11 cellular contexts compared by ENCODE assay signal in genomic region chr4:139902328-139903217, GRCh38.
DNase-seq lines count a peak whose midpoint lies in the region; ATAC-seq, FAIRE-seq and TF ChIP-seq lines count a peak whose summit lies in the region.
"Had no signal": no experiment of that assay in that cellular context is flagged by ENCODE, and none has a peak within 500 bp of the region (broad histone marks: within the 10 kb centered on the region; RNA-seq: fewer than 3 reads in every experiment).

No MANE protein-coding gene starts in this region.

- ATAC-seq in HG02571 (IDR thresholded peaks at IDR 0.05; ENCODE audit: unreplicated experiment): no peak
- no peak for ATAC-seq in HG02973 (IDR thresholded peaks at IDR 0.05; ENCODE audit: unreplicated experiment)
- ATAC-seq: stimulated activated naive B cell treated with anti-CD40 and anti-IgM and Interleukin-4, amounts not matched to agents 10 μg/mL and 1 μg/mL and 100 μg/mL, for 72 hours had no signal

- H3K4me3 ChIP-seq in skin epidermis: peak overlapping the region in 4 of 7 experiments; percentile 7 to 18 (median 14)

- H3K27me3 ChIP-seq in layer of hippocampus (ENCODE audit: control insufficient read depth, insufficient read depth, low read length): no peaks in the 10 kb centered on the region

- TF ChIP-seq POLR2A in H54 (IDR thresholded peaks at IDR 0.05; ENCODE audit: low read depth, low read length): no peak

- no peak for FAIRE-seq in H54 (lab: Jason Lieb, UNC)

- H3K27ac ChIP-seq in layer of hippocampus (ENCODE audit: low read depth, low read length): peak overlapping the region; percentile 16
- peak overlapping the region in 15 of 21 experiments; percentile 2 to 72 (median 46) for H3K27ac ChIP-seq in skin epidermis
- H3K27ac ChIP-seq: HL-60 had no signal

- DNase-seq in H54 (ENCODE audit: insufficient read length, low spot score): peak; percentile 3
- DNase-seq in amniotic epithelial cell (ENCODE audit: low read depth): peak; percentile 54
- no peak for DNase-seq in stimulated activated CD8-positive, alpha-beta memory T cell treated with anti-CD3 and anti-CD28 coated beads, Interleukin-4, amount 100 ng/mL, for 48 hours
- DNase-seq in SIG-M5 (lab: John Stamatoyannopoulos, UW): no peak
- DNase-seq: NCI-H226; stimulated activated naive B cell treated with anti-CD40 and anti-IgM and Interleukin-4, amounts not matched to agents 10 μg/mL and 1 μg/mL and 100 μg/mL, for 72 hours had no signal

Comparison
In these comparisons a context has a peak if more than half of its experiments do, and no peak if none do; other contexts are left out.
1. DNase-seq: peak in H54 (single experiment) and amniotic epithelial cell (single experiment); none in stimulated activated CD8-positive, alpha-beta memory T cell treated with anti-CD3 and anti-CD28 coated beads, Interleukin-4, amount 100 ng/mL, for 48 hours (single experiment) and SIG-M5 (single experiment).